26 cellular contexts compared by ENCODE assay signal in the genomic region with DNA sequence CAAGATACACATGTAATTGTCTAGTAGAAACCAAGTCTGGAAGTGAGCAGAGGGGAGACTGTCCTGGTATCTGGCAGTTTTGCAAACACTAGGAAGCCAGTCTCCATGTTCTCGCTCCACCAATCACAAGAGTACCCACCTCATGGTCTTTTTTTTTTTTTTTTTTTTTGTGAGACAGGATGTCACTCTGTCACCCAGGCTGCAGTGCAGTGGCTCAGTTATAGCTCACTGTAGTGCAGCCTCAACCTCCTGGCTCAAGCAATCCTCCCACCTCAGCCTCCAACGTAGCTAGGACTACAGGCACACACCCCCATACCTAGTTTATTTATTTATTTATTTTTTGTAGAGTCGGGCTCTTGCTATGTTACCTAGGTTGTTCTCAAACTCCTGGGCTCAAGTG.
"Had no signal": no experiment of that assay in that cellular context is flagged by ENCODE, and none has a peak within 500 bp of the region (broad histone marks: within the 10 kb centered on the region; RNA-seq: fewer than 3 reads in every experiment).

No MANE protein-coding gene starts in this region.

- DNase-seq: colonic mucosa; cortex of kidney; dermis blood vessel endothelial cell; dorsolateral prefrontal cortex; effector CD4-positive, alpha-beta T cell; effector CD8-positive, alpha-beta T cell; effector memory CD4-positive, alpha-beta T cell; effector memory CD8-positive, alpha-beta T cell; endodermal cell; erythroblast; esophagus squamous epithelium; foreskin fibroblast; foreskin keratinocyte; foreskin melanocyte; gastrocnemius medialis; glutamatergic neuron; head of caudate nucleus; heart left ventricle; heart right ventricle had no signal

- H3K27me3 ChIP-seq: colonic mucosa, dorsolateral prefrontal cortex, esophagus muscularis mucosa, esophagus squamous epithelium, foreskin keratinocyte, gastrocnemius medialis, gastroesophageal sphincter, heart left ventricle, heart right ventricle, hepatocyte had no signal

- H2AFZ ChIP-seq: hepatocyte had no signal

- H3K4me3 Mint-ChIP-seq: dendritic cell treated with granulocyte-macrophage colony-stimulating factor and Interleukin-4, amounts not matched to agents 40 ng/mL and 50 ng/mL, for 4 days; effector memory CD8-positive, alpha-beta T cell; endodermal cell had no signal

- H3K27me3 Mint-ChIP-seq: dendritic cell treated with granulocyte-macrophage colony-stimulating factor and Interleukin-4, amounts not matched to agents 40 ng/mL and 50 ng/mL, for 4 days; effector memory CD8-positive, alpha-beta T cell had no signal

- H3K27ac ChIP-seq: colonic mucosa, coronary artery, dorsolateral prefrontal cortex, epithelial cell of prostate, esophagus muscularis mucosa, esophagus squamous epithelium, foreskin keratinocyte, gastrocnemius medialis, gastroesophageal sphincter, heart left ventricle, heart right ventricle, hepatocyte had no signal

- H3K9me3 Mint-ChIP-seq: dendritic cell treated with granulocyte-macrophage colony-stimulating factor and Interleukin-4, amounts not matched to agents 40 ng/mL and 50 ng/mL, for 4 days; effector memory CD8-positive, alpha-beta T cell; endodermal cell had no signal

- H3K27ac Mint-ChIP-seq: dendritic cell treated with granulocyte-macrophage colony-stimulating factor and Interleukin-4, amounts not matched to agents 40 ng/mL and 50 ng/mL, for 4 days; effector memory CD8-positive, alpha-beta T cell; endodermal cell had no signal

- H3K36me3 ChIP-seq: colonic mucosa, esophagus muscularis mucosa, esophagus squamous epithelium, gastrocnemius medialis, gastroesophageal sphincter, heart left ventricle, heart right ventricle had no signal

- H3K4me1 ChIP-seq: colonic mucosa, esophagus muscularis mucosa, esophagus squamous epithelium, foreskin keratinocyte, gastrocnemius medialis, gastroesophageal sphincter had no signal

- ATAC-seq: effector memory CD8-positive, alpha-beta T cell; esophagus mucosa; foreskin keratinocyte; gastrocnemius medialis; gastroesophageal sphincter; heart left ventricle; heart right ventricle had no signal

- H3K4me1 Mint-ChIP-seq: endodermal cell had no signal

- H3K4me2 ChIP-seq: hepatocyte had no signal

- H3K79me2 ChIP-seq: hepatocyte had no signal

- H3K4me3 ChIP-seq: colonic mucosa, coronary artery, dorsolateral prefrontal cortex, esophagus muscularis mucosa, esophagus squamous epithelium, gastrocnemius medialis, gastroesophageal sphincter, heart left ventricle, heart right ventricle, hepatocyte had no signal

- H3K9me3 ChIP-seq: colonic mucosa, esophagus muscularis mucosa, esophagus squamous epithelium, gastrocnemius medialis, gastroesophageal sphincter had no signal
